ENCODE assay signal across 11 cellular contexts in genomic region chr20:23198815-23199214, GRCh38.
"Had no signal": no experiment of that assay in that cellular context is flagged by ENCODE, and none has a peak within 500 bp of the region (broad histone marks: within the 10 kb centered on the region; RNA-seq: fewer than 3 reads in every experiment).

No MANE protein-coding gene starts in this region.

- ATAC-seq: GM23338, HCT116 had no signal

- H3K4me3 ChIP-seq: GM23248, GM23338, HAP-1 had no signal

- H3K4me2 ChIP-seq: GM23338 had no signal

- H3K4me1 ChIP-seq: HAP-1 had no signal

- H3K9me3 ChIP-seq: HAP-1 had no signal

- H3K9ac ChIP-seq: GM23248 had no signal

- H3K27ac ChIP-seq: GM23248 had no signal

- FAIRE-seq: H1, H54 had no signal

- H3K36me3 ChIP-seq: HAP-1 had no signal

- H2AFZ ChIP-seq: GM23248, GM23338 had no signal

- DNase-seq: GM23248, GOT3, H7, H9, HCEC 1CT, HFFc6 had no signal
